In the genomic region with DNA sequence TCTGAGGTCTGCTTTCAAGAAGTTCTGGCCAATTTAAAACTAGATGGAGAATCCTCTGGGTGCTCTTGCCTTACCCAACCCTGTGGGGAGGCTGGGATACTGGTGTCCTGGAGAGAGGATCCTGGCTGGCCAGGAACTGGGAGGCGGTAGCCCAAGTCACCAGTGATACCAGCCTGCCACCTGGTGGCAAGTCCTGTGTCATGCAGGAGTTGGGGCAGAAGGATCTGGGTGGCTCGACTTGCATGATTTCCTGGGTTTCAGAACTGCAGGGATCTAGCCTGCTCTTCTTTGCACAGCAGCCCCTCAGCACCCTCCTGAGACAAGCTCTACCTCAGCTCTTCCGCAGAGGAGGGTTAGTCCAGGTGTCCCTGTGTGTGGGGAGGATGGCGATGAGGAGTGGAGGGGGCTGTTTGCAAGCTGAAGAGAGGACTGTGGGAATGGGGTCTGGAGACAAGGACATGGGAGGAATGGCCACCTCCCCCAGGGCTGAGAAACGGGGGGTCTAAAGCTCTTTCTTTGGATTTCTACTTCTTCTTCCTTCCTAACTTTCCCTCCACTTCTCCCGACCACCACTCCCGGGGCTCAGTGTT, we compare ENCODE assay signal across 8 cellular contexts. TPM values are rescaled to one million over a fixed set of nuclear protein-coding genes. Genes with fewer than 3 reads are reported as not detected.
DNase-seq lines count a peak whose midpoint lies in the region; ATAC-seq and TF ChIP-seq lines count a peak whose summit lies in the region.

No MANE protein-coding gene starts in this region.

- H3K4me3 Mint-ChIP-seq in naive thymus-derived CD4-positive, alpha-beta T cell: no peak overlapping the region
- H3K4me3 Mint-ChIP-seq in stimulated activated naive CD8-positive, alpha-beta T cell treated with anti-CD3 and anti-CD28 coated beads, Interleukin-15, amount 100 ng/mL, for 72 hours: no peak overlapping the region

- peaks cover 0 to 2% (median 0%) of the 10 kb centered on the region in 11 donors for H3K9me3 Mint-ChIP-seq in naive thymus-derived CD4-positive, alpha-beta T cell
- H3K9me3 Mint-ChIP-seq in stimulated activated naive CD8-positive, alpha-beta T cell treated with anti-CD3 and anti-CD28 coated beads, Interleukin-15, amount 100 ng/mL, for 72 hours: no peaks in the 10 kb centered on the region

- intact Hi-C loops in HCT116 (cut with micrococcal nuclease): loop anchor here (1.0 to 5.0 kb wide), 5 partner anchors 143 to 437 kb away; no protein-coding TSS in a partner anchor
- intact Hi-C loops in naive thymus-derived CD4-positive, alpha-beta T cell (cut with micrococcal nuclease): loop anchor here (1.0 kb wide), 4 partner anchors 144 to 438 kb away; no protein-coding TSS in a partner anchor

- peak; percentile 84 to 89 (median 88) for TF ChIP-seq CTCF in HCT116 (IDR thresholded peaks at IDR 0.05 in 2 of 3, conservative IDR thresholded peaks at IDR 0.05 in 1 of 3; ENCODE audit: borderline replicate concordance in 1 of 3, insufficient read depth in 1 of 3, low read depth in 2 of 3, low read length in 2 of 3)

- H3K9me2 ChIP-seq in HCT116 (ENCODE audit: insufficient read depth): no peaks in the 10 kb centered on the region

- ATAC-seq in HCT116 (peak; percentile 96), esophagus mucosa (peak; percentile 89), HG03565 (IDR thresholded peaks at IDR 0.05; ENCODE audit: unreplicated experiment) (no peak)
- peak; percentile 69 for ATAC-seq in naive thymus-derived CD4-positive, alpha-beta T cell
- peak; percentile 52 for ATAC-seq in stimulated activated naive CD8-positive, alpha-beta T cell treated with anti-CD3 and anti-CD28 coated beads, Interleukin-15, amount 100 ng/mL, for 72 hours

- RAD21 ChIA-PET in HCT116 (lab: Charles Lee; ENCODE audit: low non-redundant PET in 1 of 2, low total read pairs in 2 of 2, uncharacterized antibody in 2 of 2, unreplicated experiment in 2 of 2): no interaction called here

- CTCF ChIA-PET in HCT116 (lab: Charles Lee): interaction anchor here (1.1 to 2.6 kb wide), 5 partner anchors 9 to 438 kb away, joined by 3 to 10 read pairs (median 5); no protein-coding TSS in a partner anchor
- CTCF ChIA-PET in naive thymus-derived CD4-positive, alpha-beta T cell (lab: Charles Lee): interaction anchor here (1.0 to 2.0 kb wide), 7 partner anchors 143 to 441 kb away, joined by 3 to 9 read pairs (median 3); no protein-coding TSS in a partner anchor

- H3K36me3 ChIP-seq in HCT116 (ENCODE audit: control insufficient read depth in 1 of 2, insufficient read depth in 2 of 2, low read length in 2 of 2): no peaks in the 10 kb centered on the region
- H3K36me3 ChIP-seq in naive thymus-derived CD4-positive, alpha-beta T cell (ENCODE audit: control insufficient read depth in 2 of 3, insufficient read depth in 3 of 3, low read length in 3 of 3): no peaks in the 10 kb centered on the region

- POLR2A ChIA-PET in HCT116 (lab: Charles Lee): no interaction called here
- POLR2A ChIA-PET in naive thymus-derived CD4-positive, alpha-beta T cell (lab: Charles Lee): no interaction called here

- no TSS peak for BruUV-seq in HCT116 (replicated peaks; lab: Mats Ljungman, UMichigan)

- no peaks in the 10 kb centered on the region for H3K79me2 ChIP-seq in HCT116 (ENCODE audit: insufficient read depth, low read length)

- H3K4me1 Mint-ChIP-seq in naive thymus-derived CD4-positive, alpha-beta T cell: peaks cover 0 to 7% (median 0%) of the 10 kb centered on the region in 7 donors
- peaks cover 28% of the 10 kb centered on the region for H3K4me1 Mint-ChIP-seq in stimulated activated naive CD8-positive, alpha-beta T cell treated with anti-CD3 and anti-CD28 coated beads, Interleukin-15, amount 100 ng/mL, for 72 hours

- TF ChIP-seq RAD21 in HCT116 (IDR thresholded peaks at IDR 0.05; ENCODE audit: low read depth): peak; percentile 96

- no peak for TF ChIP-seq POLR2A in HCT116 (IDR thresholded peaks at IDR 0.05; ENCODE audit: borderline replicate concordance, extremely low read depth, insufficient read depth, insufficient read length)

- no peak overlapping the region for H3K27ac ChIP-seq in HCT116 (ENCODE audit: low read depth, low read length)
- no peak overlapping the region for H3K27ac ChIP-seq in naive thymus-derived CD4-positive, alpha-beta T cell (ENCODE audit: low read depth, low read length)

- no peaks in the 10 kb centered on the region for H4K20me1 ChIP-seq in HCT116 (ENCODE audit: insufficient read depth)

- H3K9ac ChIP-seq in HCT116 (ENCODE audit: low read length): no peak overlapping the region

- no peak overlapping the region for H2AFZ ChIP-seq in HCT116 (ENCODE audit: low read depth, low read length, poor library complexity, severe bottlenecking)

- peaks cover 21 to 43% (median 23%) of the 10 kb centered on the region in 5 donors for H3K27me3 Mint-ChIP-seq in naive thymus-derived CD4-positive, alpha-beta T cell
- H3K27me3 Mint-ChIP-seq in stimulated activated naive CD8-positive, alpha-beta T cell treated with anti-CD3 and anti-CD28 coated beads, Interleukin-15, amount 100 ng/mL, for 72 hours: peaks cover 52% of the 10 kb centered on the region

- no peaks in the 10 kb centered on the region for H3K27me3 ChIP-seq in HCT116 (ENCODE audit: insufficient read depth, low read length)
- H3K27me3 ChIP-seq in naive thymus-derived CD4-positive, alpha-beta T cell (ENCODE audit: control insufficient read depth in 2 of 2, insufficient read depth in 2 of 2, low read length in 2 of 2): no peaks in the 10 kb centered on the region

- H3K4me3 ChIP-seq in HCT116 (replicated peaks in 1 of 2; ENCODE audit: low read depth in 1 of 2, low read length in 2 of 2): no peak overlapping the region
- H3K4me3 ChIP-seq in naive thymus-derived CD4-positive, alpha-beta T cell (ENCODE audit: low read length): no peak overlapping the region

- no peak overlapping the region for H3K27ac Mint-ChIP-seq in naive thymus-derived CD4-positive, alpha-beta T cell
- H3K27ac Mint-ChIP-seq in stimulated activated naive CD8-positive, alpha-beta T cell treated with anti-CD3 and anti-CD28 coated beads, Interleukin-15, amount 100 ng/mL, for 72 hours: no peak overlapping the region

- no peaks in the 10 kb centered on the region for H3K36me3 Mint-ChIP-seq in naive thymus-derived CD4-positive, alpha-beta T cell

- no peak overlapping the region for H3K4me2 ChIP-seq in HCT116 (ENCODE audit: low read length)

- no peaks in the 10 kb centered on the region for H3K9me3 ChIP-seq in HCT116 (ENCODE audit: control insufficient read depth in 1 of 2, insufficient read depth in 1 of 2, low read depth in 1 of 2, low read length in 2 of 2)
- no peaks in the 10 kb centered on the region for H3K9me3 ChIP-seq in naive thymus-derived CD4-positive, alpha-beta T cell (ENCODE audit: control insufficient read depth in 2 of 3, low read length in 3 of 3)

- peak; percentile 58 for DNase-seq in CMK (ENCODE audit: low read depth)
- peak; percentile 48 for DNase-seq in HCT116 (ENCODE audit: low read depth, low spot score)
- DNase-seq in NCI-H774 (lab: John Stamatoyannopoulos, UW): peak; percentile 55
- DNase-seq in activated T-cell treated with anti-CD3 and anti-CD28 coated beads for 1 hour (ENCODE audit: low read depth): peak; percentile 29
- peak in 8 of 9 donors; percentile 23 to 70 (median 31) for DNase-seq in naive thymus-derived CD4-positive, alpha-beta T cell
- peak; percentile 60 for DNase-seq in stimulated activated naive CD8-positive, alpha-beta T cell treated with anti-CD3 and anti-CD28 coated beads, Interleukin-15, amount 100 ng/mL, for 72 hours

- no peaks in the 10 kb centered on the region for H3K4me1 ChIP-seq in HCT116 (ENCODE audit: control insufficient read depth in 1 of 2, insufficient read depth in 2 of 2, low read length in 2 of 2)
- no peaks in the 10 kb centered on the region for H3K4me1 ChIP-seq in naive thymus-derived CD4-positive, alpha-beta T cell (ENCODE audit: control insufficient read depth in 2 of 2, insufficient read depth in 2 of 2, low read length in 2 of 2)

TF ChIP-seq in HCT116, 20 proteins besides CTCF, POLR2A, EP300 and RAD21 (continues in another document):
- TF ChIP-seq JUND (IDR thresholded peaks at IDR 0.05) (no peak), ZFX (IDR thresholded peaks at IDR 0.05) (no peak), EZH2phosphoT487 (IDR thresholded peaks at IDR 0.05; ENCODE audit: borderline replicate concordance) (no peak), SP1 (IDR thresholded peaks at IDR 0.05; ENCODE audit: low read depth) (no peak), ZNF274 (IDR thresholded peaks at IDR 0.05; ENCODE audit: low read depth, low read length) (no peak), CBX3 (IDR thresholded peaks at IDR 0.05; ENCODE audit: low read depth) (no peak), EZH2 (IDR thresholded peaks at IDR 0.05) (no peak), CEBPB (IDR thresholded peaks at IDR 0.05; ENCODE audit: low read depth) (no peak), ELF1 (IDR thresholded peaks at IDR 0.05; ENCODE audit: borderline replicate concordance, low read depth) (no peak)
- TF ChIP-seq, protein P1, sequence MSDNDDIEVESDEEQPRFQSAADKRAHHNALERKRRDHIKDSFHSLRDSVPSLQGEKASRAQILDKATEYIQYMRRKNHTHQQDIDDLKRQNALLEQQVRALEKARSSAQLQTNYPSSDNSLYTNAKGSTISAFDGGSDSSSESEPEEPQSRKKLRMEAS (IDR thresholded peaks at IDR 0.05): no peak
- TF ChIP-seq, protein P2, sequence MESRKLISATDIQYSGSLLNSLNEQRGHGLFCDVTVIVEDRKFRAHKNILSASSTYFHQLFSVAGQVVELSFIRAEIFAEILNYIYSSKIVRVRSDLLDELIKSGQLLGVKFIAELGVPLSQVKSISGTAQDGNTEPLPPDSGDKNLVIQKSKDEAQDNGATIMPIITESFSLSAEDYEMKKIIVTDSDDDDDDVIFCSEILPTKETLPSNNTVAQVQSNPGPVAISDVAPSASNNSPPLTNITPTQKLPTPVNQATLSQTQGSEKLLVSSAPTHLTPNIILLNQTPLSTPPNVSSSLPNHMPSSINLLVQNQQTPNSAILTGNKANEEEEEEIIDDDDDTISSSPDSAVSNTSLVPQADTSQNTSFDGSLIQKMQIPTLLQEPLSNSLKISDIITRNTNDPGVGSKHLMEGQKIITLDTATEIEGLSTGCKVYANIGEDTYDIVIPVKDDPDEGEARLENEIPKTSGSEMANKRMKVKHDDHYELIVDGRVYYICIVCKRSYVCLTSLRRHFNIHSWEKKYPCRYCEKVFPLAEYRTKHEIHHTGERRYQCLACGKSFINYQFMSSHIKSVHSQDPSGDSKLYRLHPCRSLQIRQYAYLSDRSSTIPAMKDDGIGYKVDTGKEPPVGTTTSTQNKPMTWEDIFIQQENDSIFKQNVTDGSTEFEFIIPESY (IDR thresholded peaks at IDR 0.05; ENCODE audit: extremely low read depth, insufficient replicate concordance, low read length): no peak

RNA-seq across cellular contexts. Expression of a gene that starts 4.2 kb away (rescaled TPM):
- not detected for total RNA-seq in HCT116 (2021; ENCODE audit: unreplicated experiment)
- polyA plus RNA-seq in HCT116 (2012): not detected in 2 replicates
- 0.12 TPM for total RNA-seq in esophagus mucosa
- under 1 TPM in 1 of 5 experiments, not detected in 4; 0.72 TPM for total RNA-seq in naive thymus-derived CD4-positive, alpha-beta T cell
- not detected for polyA plus RNA-seq in naive thymus-derived CD4-positive, alpha-beta T cell

RNA-seq across cellular contexts. Expression of a gene that starts 12.5 kb away (rescaled TPM):
- total RNA-seq in HCT116 (2021; ENCODE audit: unreplicated experiment): not detected
- polyA plus RNA-seq in HCT116 (2012): not detected in 2 replicates
- not detected for total RNA-seq in esophagus mucosa
- total RNA-seq in naive thymus-derived CD4-positive, alpha-beta T cell: not detected
- not detected for polyA plus RNA-seq in naive thymus-derived CD4-positive, alpha-beta T cell
